In the genomic region with DNA sequence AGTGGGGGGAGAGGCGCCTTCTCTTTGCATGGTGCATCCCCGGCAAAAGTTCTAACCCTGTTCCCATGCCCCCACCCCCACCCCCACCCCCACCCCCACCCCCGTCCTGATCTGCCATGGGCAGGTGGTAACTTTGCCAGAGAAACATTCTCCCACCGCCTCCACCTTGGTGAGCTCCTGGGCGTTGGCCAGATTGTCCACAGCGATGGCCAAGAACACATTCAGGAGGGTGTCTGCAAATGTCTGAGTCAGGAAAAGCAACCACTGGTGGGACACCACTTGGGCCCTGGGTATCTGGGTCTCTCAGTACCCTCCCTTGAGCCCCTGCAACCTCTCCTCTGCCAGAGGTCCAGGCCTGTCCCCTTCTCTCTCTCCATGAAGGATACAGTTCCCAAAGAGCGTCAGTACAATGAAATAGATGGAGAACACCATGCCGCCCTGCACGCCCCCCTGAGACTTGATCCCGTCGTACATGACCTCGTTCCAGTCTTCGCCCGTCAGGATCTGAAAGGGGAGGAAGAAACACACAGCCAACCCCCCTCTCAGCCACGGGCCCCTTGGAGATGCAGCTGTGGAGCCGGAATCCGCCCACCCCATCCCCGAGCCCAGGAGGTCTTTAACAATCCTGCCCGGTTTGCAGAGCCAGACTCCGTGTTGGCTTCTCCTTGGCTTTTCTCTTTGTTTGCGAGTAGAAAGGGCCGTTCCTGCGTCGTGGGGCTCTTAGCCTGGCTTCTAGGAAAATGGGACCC, we compare ENCODE assay signal across 21 cellular contexts.
"Had no signal": no experiment of that assay in that cellular context is flagged by ENCODE, and none has a peak within 500 bp of the region (broad histone marks: within the 10 kb centered on the region; RNA-seq: fewer than 3 reads in every experiment).

No MANE protein-coding gene starts in this region.

- H3K9me3 ChIP-seq: SJSA1 had no signal

- H3K9ac ChIP-seq: KMS-11 had no signal

- ATAC-seq: K562 had no signal

- H3K4me2 ChIP-seq: KMS-11 had no signal

- H3K4me3 ChIP-seq: K562, SJSA1, SK-N-MC had no signal

- H3K27ac ChIP-seq: HL-60, KMS-11, SJSA1, SK-N-MC had no signal

- H3K36me3 ChIP-seq: SJSA1 had no signal

- H3K36me3 Mint-ChIP-seq: IgD-negative memory B cell had no signal

- H3K27ac Mint-ChIP-seq: IgD-negative memory B cell had no signal

- DNase-seq: Kasumi-1, MM.1S, NCI-H1048, NCI-H1105, NCI-H1417, NCI-H1436 treated with DMSO at 0.1 percent for 48 hours, NCI-H187 treated with DMSO at 0.1 percent for 48 hours, NCI-H2029 treated with DMSO at 0.1 percent for 48 hours, NCI-H345, NCI-H510A treated with DMSO at 0.1 percent for 48 hours, NCI-H526 treated with DMSO at 0.1 percent for 48 hours, NCI-H748 treated with DMSO at 0.1 percent for 48 hours, Right ventricle myocardium superior, RPMI8226, SIG-M5 had no signal

- H3K4me1 ChIP-seq: SJSA1 had no signal

- H3K4me3 Mint-ChIP-seq: IgD-negative memory B cell had no signal
